In the genomic region with DNA sequence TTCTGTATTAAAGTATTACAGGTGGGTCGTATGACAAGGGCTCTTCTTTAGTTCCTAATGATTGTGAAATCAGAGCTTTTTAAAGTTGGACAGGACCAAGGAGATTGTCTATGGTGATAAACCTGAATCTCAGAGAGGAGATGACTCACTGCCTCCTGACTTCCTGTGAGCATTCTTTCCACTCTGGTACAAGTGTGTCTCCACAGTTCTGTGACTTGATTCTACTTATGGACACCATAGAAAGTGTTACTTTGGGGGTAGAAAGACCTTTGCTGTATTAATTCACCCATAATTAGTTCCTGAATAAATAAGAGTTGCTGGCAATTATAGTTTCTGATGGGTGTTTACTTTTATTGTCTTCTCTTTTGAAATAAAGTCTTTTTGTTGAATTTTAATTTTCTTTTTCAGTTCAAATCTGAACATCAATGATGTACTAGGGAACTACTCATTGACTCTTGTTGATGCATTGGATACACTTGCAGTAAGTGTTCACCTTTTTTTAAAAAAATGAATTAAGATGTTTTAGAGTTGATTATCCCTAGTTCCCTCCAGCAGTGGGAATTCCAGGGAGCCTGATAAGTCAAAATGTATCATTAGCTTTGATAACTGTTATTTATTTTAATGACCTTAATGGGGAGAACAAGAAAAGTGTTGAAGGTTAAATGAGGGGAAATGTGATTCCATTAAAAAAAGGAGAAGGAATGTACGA, we compare ENCODE assay signal across 8 cellular contexts. TPM values are rescaled to one million over a fixed set of nuclear protein-coding genes. Genes with fewer than 3 reads are reported as not detected.
A peak's percentile ranks its signal among the peaks of the same experiment; 100 is the strongest.
DNase-seq lines count a peak whose midpoint lies in the region; ATAC-seq, FAIRE-seq and TF ChIP-seq lines count a peak whose summit lies in the region.

No MANE protein-coding gene starts in this region.

- H3K4me3 ChIP-seq in AG10803 (ENCODE audit: low read length), result no peak overlapping the region
- no peak overlapping the region for H3K4me3 ChIP-seq in RWPE2 (ENCODE audit: severe bottlenecking)
- H3K4me3 ChIP-seq in pancreas, result no peak overlapping the region

- H3K9me3 ChIP-seq in RWPE2 (ENCODE audit: severe bottlenecking), result no peaks in the 10 kb centered on the region
- no peaks in the 10 kb centered on the region for H3K9me3 ChIP-seq in pancreas

- intact Hi-C loops in dendritic cell treated with granulocyte-macrophage colony-stimulating factor and Interleukin-4, amounts not matched to agents 40 ng/mL and 50 ng/mL, for 4 days (cut with micrococcal nuclease), result no loop called here
- intact Hi-C loops in pancreas (cut with DNase I), result no loop called here

- H3K27me3 Mint-ChIP-seq in dendritic cell treated with granulocyte-macrophage colony-stimulating factor and Interleukin-4, amounts not matched to agents 40 ng/mL and 50 ng/mL, for 4 days, result no peaks in the 10 kb centered on the region

- H3K4me3 Mint-ChIP-seq in dendritic cell treated with granulocyte-macrophage colony-stimulating factor and Interleukin-4, amounts not matched to agents 40 ng/mL and 50 ng/mL, for 4 days, result peak overlapping the region; percentile 46

- H3K27me3 ChIP-seq in RWPE2 (ENCODE audit: insufficient read depth, poor library complexity, severe bottlenecking) (no peaks in the 10 kb centered on the region), pancreas (no peaks in the 10 kb centered on the region)

- ATAC-seq in GM18867 (IDR thresholded peaks at IDR 0.05; ENCODE audit: unreplicated experiment) (peak; percentile 42), HG03097 (IDR thresholded peaks at IDR 0.05; ENCODE audit: low FRiP score, unreplicated experiment) (peak; percentile 32), RWPE2 (ENCODE audit: low read depth) (peak; percentile 70), pancreas (peak in 3 of 4 donors; percentile 57 to 64 (median 63))

- H3K36me3 ChIP-seq in RWPE2 (ENCODE audit: low read depth) (peaks cover 80% of the 10 kb centered on the region), pancreas (peaks cover 0 to 3% (median 0%) of the 10 kb centered on the region in 3 donors)

- peaks cover 85% of the 10 kb centered on the region for H3K4me1 Mint-ChIP-seq in dendritic cell treated with granulocyte-macrophage colony-stimulating factor and Interleukin-4, amounts not matched to agents 40 ng/mL and 50 ng/mL, for 4 days (ENCODE audit: low read depth)

- H3K36me3 Mint-ChIP-seq in dendritic cell treated with granulocyte-macrophage colony-stimulating factor and Interleukin-4, amounts not matched to agents 40 ng/mL and 50 ng/mL, for 4 days (ENCODE audit: low read depth), result peaks cover 75% of the 10 kb centered on the region

- H3K4me1 ChIP-seq in RWPE2 (ENCODE audit: insufficient read depth, poor library complexity, severe bottlenecking), result peaks cover 76% of the 10 kb centered on the region
- H3K4me1 ChIP-seq in pancreas, result peaks cover 16 to 49% (median 25%) of the 10 kb centered on the region in 3 donors

- peak overlapping the region; percentile 82 for H3K27ac Mint-ChIP-seq in dendritic cell treated with granulocyte-macrophage colony-stimulating factor and Interleukin-4, amounts not matched to agents 40 ng/mL and 50 ng/mL, for 4 days

- no peak for FAIRE-seq in pancreas (lab: Jason Lieb, UNC)

- no peaks in the 10 kb centered on the region for H3K9me3 Mint-ChIP-seq in dendritic cell treated with granulocyte-macrophage colony-stimulating factor and Interleukin-4, amounts not matched to agents 40 ng/mL and 50 ng/mL, for 4 days

- TF ChIP-seq CTCF in AG10803 (conservative IDR thresholded peaks at IDR 0.05; ENCODE audit: low read length) (no peak), RWPE2 (IDR thresholded peaks at IDR 0.05; ENCODE audit: poor library complexity, severe bottlenecking) (no peak), pancreas (IDR thresholded peaks at IDR 0.05) (no peak)

- DNase-seq in AG10803 (ENCODE audit: low read depth) (peak; percentile 77), RWPE2 (ENCODE audit: low spot score) (no peak), pancreas (no peak), cerebellar nuclear complex (lab: John Stamatoyannopoulos, UW) (no peak), iPS-NIHi11 (ENCODE audit: low spot score) (no peak)

- 51 to 58% methylated on average over 2 of the region's 2 CpGs for WGBS in pancreas, 2 donors

- H3K27ac ChIP-seq in RWPE2 (ENCODE audit: poor library complexity, severe bottlenecking), result peak overlapping the region; percentile 99
- H3K27ac ChIP-seq in pancreas, result peak overlapping the region in 1 of 4 donors; percentile 11

RNA-seq across cellular contexts. Expression of a gene that starts 7.4 kb away (rescaled TPM):
- 10 to 100 TPM; 24.4 to 37.9 (median 31.1) TPM for total RNA-seq in pancreas
- polyA plus RNA-seq in pancreas, result 1 to 10 TPM; 6.0 to 9.3 TPM
